Comparison of ENCODE assay signal across 8 cellular contexts in genomic region chr3:146160964-146161724, GRCh38. TPM values are rescaled to one million over a fixed set of nuclear protein-coding genes. Genes with fewer than 3 reads are reported as not detected.
DNase-seq lines count a peak whose midpoint lies in the region; TF ChIP-seq lines count a peak whose summit lies in the region.

PLOD2 (minus strand) TSS chr3:146161184; CDS start chr3:146160989, 195 bp downstream.

- H3K79me1 ChIP-seq in mesenchymal stem cell (replicated peaks; ENCODE audit: low read length, poor library complexity, severe bottlenecking) = peaks cover 3% of the 10 kb centered on the region

- peak within 1 kb of the TSS; percentile 67 for H2BK120ac ChIP-seq in mesenchymal stem cell (ENCODE audit: low read depth, low read length)

- H2BK12ac ChIP-seq in mesenchymal stem cell (ENCODE audit: low read length in 2 of 2) = peak within 1 kb of the TSS; percentile 40 to 80

- H3K27me3 ChIP-seq in mesenchymal stem cell (ENCODE audit: control insufficient read depth in 1 of 2, insufficient read depth in 1 of 2, low read length in 2 of 2) = no peaks in the 10 kb centered on the region

- no peaks in the 10 kb centered on the region for H3K36me3 ChIP-seq in mesenchymal stem cell (ENCODE audit: control insufficient read depth in 1 of 2, insufficient read depth in 2 of 2, low read depth in 1 of 2, low read length in 2 of 2)

- peak within 1 kb of the TSS; percentile 82 for H2BK5ac ChIP-seq in mesenchymal stem cell (ENCODE audit: low read depth, low read length, poor library complexity, severe bottlenecking)

- TF ChIP-seq CTCF in WI38 (IDR thresholded peaks at IDR 0.05; ENCODE audit: low read depth, low read length) (no peak), epithelial cell of esophagus (IDR thresholded peaks at IDR 0.05; ENCODE audit: insufficient read depth, low read depth, low read length, missing control alignments) (no peak)

- H3K14ac ChIP-seq in mesenchymal stem cell (ENCODE audit: low read length in 2 of 2) = peak within 1 kb of the TSS; percentile 63 to 79

- peak; percentile 84 for DNase-seq in NCI-H1436 (lab: John Stamatoyannopoulos, UW)
- no peak for DNase-seq in NCI-H1436 treated with DMSO at 0.1 percent for 48 hours (lab: John Stamatoyannopoulos, UW)
- peak; percentile 83 for DNase-seq in GOT3 (lab: John Stamatoyannopoulos, UW)
- peak; percentile 29 for DNase-seq in NCI-H1048 (lab: John Stamatoyannopoulos, UW)
- peak; percentile 76 for DNase-seq in epithelial cell of esophagus (ENCODE audit: low read depth)
- peak; percentile 93 for DNase-seq in mesenchymal stem cell
- DNase-seq in substantia nigra (lab: John Stamatoyannopoulos, UW) = peak in 42 of 49 donors; percentile 3 to 84 (median 56)

- no peaks in the 10 kb centered on the region for H3K9me3 ChIP-seq in mesenchymal stem cell (ENCODE audit: control insufficient read depth, low read length)

- H3K23ac ChIP-seq in mesenchymal stem cell (ENCODE audit: low read length in 2 of 2) = peak within 1 kb of the TSS in 1 of 2 experiments; percentile 37

- H3K18ac ChIP-seq in mesenchymal stem cell (ENCODE audit: low read depth in 1 of 2, low read length in 2 of 2) = peak within 1 kb of the TSS; percentile 85 to 98

- H2AK5ac ChIP-seq in mesenchymal stem cell (ENCODE audit: low read length, severe bottlenecking) = peak within 1 kb of the TSS; percentile 13

- peak within 1 kb of the TSS; percentile 93 for H2BK15ac ChIP-seq in mesenchymal stem cell (ENCODE audit: low read depth, poor library complexity, severe bottlenecking)

- H3K4me2 ChIP-seq in mesenchymal stem cell (ENCODE audit: low read length, poor library complexity, severe bottlenecking) = peak within 1 kb of the TSS; percentile 85

- peak within 1 kb of the TSS; percentile 91 for H3K4me3 ChIP-seq in WI38 (ENCODE audit: low read depth, low read length)
- H3K4me3 ChIP-seq in epithelial cell of esophagus (ENCODE audit: low read length) = peak within 1 kb of the TSS; percentile 79
- H3K4me3 ChIP-seq in mesenchymal stem cell (ENCODE audit: insufficient read depth in 1 of 2, low read depth in 1 of 2, low read length in 2 of 2) = peak within 1 kb of the TSS; percentile 91 to 95

- H3K4ac ChIP-seq in mesenchymal stem cell (ENCODE audit: low read depth in 1 of 2, low read length in 2 of 2) = peak within 1 kb of the TSS; percentile 56 to 59

- peak within 1 kb of the TSS; percentile 89 for H3K9ac ChIP-seq in mesenchymal stem cell (ENCODE audit: low read length)

- H3K27ac ChIP-seq in mesenchymal stem cell (ENCODE audit: low read length, poor library complexity, severe bottlenecking) (peak within 1 kb of the TSS; percentile 84), substantia nigra (ENCODE audit: low read depth, low read length, poor library complexity, severe bottlenecking) (peak within 1 kb of the TSS; percentile 63)

- peak within 1 kb of the TSS; percentile 89 for H4K8ac ChIP-seq in mesenchymal stem cell (ENCODE audit: low read length)

- H4K91ac ChIP-seq in mesenchymal stem cell (ENCODE audit: low read length) = peak within 1 kb of the TSS; percentile 93

- H2AFZ ChIP-seq in mesenchymal stem cell (ENCODE audit: low read depth, low read length) = peak within 1 kb of the TSS; percentile 68

- WGBS in mesenchymal stem cell = 2% methylated on average over 73 of the region's 76 CpGs

- peaks cover 3% of the 10 kb centered on the region for H3K4me1 ChIP-seq in mesenchymal stem cell (ENCODE audit: control insufficient read depth, insufficient read depth, low read depth, low read length)

RNA-seq across cellular contexts. Expression of gene PLOD2, which starts in this region (rescaled TPM):
- 154 TPM for polyA plus RNA-seq in mesenchymal stem cell (2013, experiment 1 of 2)
- polyA plus RNA-seq in mesenchymal stem cell (2013, experiment 2 of 2) = 161 TPM
